In the genomic region with DNA sequence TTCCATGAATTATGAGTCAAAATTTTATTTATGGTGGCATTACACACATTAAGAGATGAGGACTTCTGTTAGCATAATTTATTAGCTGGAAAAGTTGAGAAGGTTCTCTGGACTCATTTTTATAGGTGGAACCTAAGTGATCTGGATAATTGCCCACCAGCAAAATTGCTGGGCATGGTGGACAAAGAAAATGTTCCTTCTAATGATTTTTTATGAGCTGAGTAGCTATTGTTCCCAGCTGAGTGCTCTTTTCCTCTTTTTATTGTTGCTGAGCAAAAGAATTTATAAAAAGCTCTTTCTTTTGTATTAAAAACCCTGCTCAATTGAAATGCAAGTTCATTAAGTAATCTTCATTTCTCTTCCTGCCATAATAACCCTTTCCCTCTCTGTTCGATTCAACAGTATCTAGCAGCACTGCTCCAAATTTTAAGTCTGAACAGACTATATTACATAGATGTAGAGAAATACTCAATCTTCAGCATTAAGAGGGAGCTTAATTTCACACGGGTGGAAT, we compare ENCODE assay signal across 25 cellular contexts.
"Had no signal": no experiment of that assay in that cellular context is flagged by ENCODE, and none has a peak within 500 bp of the region (broad histone marks: within the 10 kb centered on the region; RNA-seq: fewer than 3 reads in every experiment).

No MANE protein-coding gene starts in this region.

- DNase-seq: cortex of kidney; dorsolateral prefrontal cortex; effector CD4-positive, alpha-beta T cell; foreskin fibroblast; heart left ventricle; left cardiac atrium; left lung; mesenchymal stem cell; mucosa of descending colon; naive B cell; right cardiac atrium; sigmoid colon; stimulated activated CD4-positive, alpha-beta T cell treated with anti-CD3 and anti-CD28 coated beads, Interleukin-2, amount 100 ng/mL, for 24 hours; stimulated activated CD4-positive, alpha-beta T cell treated with anti-CD3 and anti-CD28 coated beads, Interleukin-4, amount 100 ng/mL, for 24 hours; stimulated activated naive CD4-positive, alpha-beta T cell treated with Interleukin-2 at 50 U/mL for 16 hours; stomach; thyroid gland; trophoblast cell had no signal

- H3K27me3 Mint-ChIP-seq: naive B cell; natural killer cell treated with Interleukin-12 subunit alpha and Interleukin-12 subunit beta and Interleukin-15 and Interleukin-18, amount 100 ng/mL, for 72 hours had no signal

- H3K27ac Mint-ChIP-seq: mesothelial cell of epicardium; natural killer cell treated with Interleukin-12 subunit alpha and Interleukin-12 subunit beta and Interleukin-15 and Interleukin-18, amount 100 ng/mL, for 72 hours; stimulated activated effector memory CD8-positive, alpha-beta T cell treated with anti-CD3 and anti-CD28 coated beads, Interleukin-12 subunit alpha, Interleukin-12 subunit beta, amount 100 ng/mL, for 72 hours had no signal

- H3K36me3 Mint-ChIP-seq: stimulated activated effector memory CD8-positive, alpha-beta T cell treated with anti-CD3 and anti-CD28 coated beads, Interleukin-12 subunit alpha, Interleukin-12 subunit beta, amount 100 ng/mL, for 72 hours had no signal

- H3K4me3 Mint-ChIP-seq: mesothelial cell of epicardium; naive B cell; natural killer cell treated with Interleukin-12 subunit alpha and Interleukin-12 subunit beta and Interleukin-15 and Interleukin-18, amount 100 ng/mL, for 72 hours; neural crest cell; stimulated activated effector memory CD8-positive, alpha-beta T cell treated with anti-CD3 and anti-CD28 coated beads, Interleukin-12 subunit alpha, Interleukin-12 subunit beta, amount 100 ng/mL, for 72 hours had no signal

- ATAC-seq: esophagus mucosa; gastroesophageal sphincter; heart left ventricle; left cardiac atrium; left lung; mucosa of descending colon; natural killer cell treated with Interleukin-12 subunit alpha and Interleukin-12 subunit beta and Interleukin-15 and Interleukin-18, amount 100 ng/mL, for 72 hours; right cardiac atrium; stimulated activated effector memory CD8-positive, alpha-beta T cell treated with anti-CD3 and anti-CD28 coated beads, Interleukin-12 subunit alpha, Interleukin-12 subunit beta, amount 100 ng/mL, for 72 hours had no signal

- FAIRE-seq: islet of Langerhans had no signal

- H3K9me3 Mint-ChIP-seq: mesothelial cell of epicardium; naive B cell; natural killer cell treated with Interleukin-12 subunit alpha and Interleukin-12 subunit beta and Interleukin-15 and Interleukin-18, amount 100 ng/mL, for 72 hours; neural crest cell; stimulated activated effector memory CD8-positive, alpha-beta T cell treated with anti-CD3 and anti-CD28 coated beads, Interleukin-12 subunit alpha, Interleukin-12 subunit beta, amount 100 ng/mL, for 72 hours had no signal

- H3K4me1 Mint-ChIP-seq: naive B cell; neural crest cell; stimulated activated effector memory CD8-positive, alpha-beta T cell treated with anti-CD3 and anti-CD28 coated beads, Interleukin-12 subunit alpha, Interleukin-12 subunit beta, amount 100 ng/mL, for 72 hours had no signal
